1 cellular context compared by ENCODE assay signal in genomic region chr19:12626958-12627357, GRCh38.
TF ChIP-seq lines count a peak whose summit lies in the region.

No MANE protein-coding gene starts in this region.

TF ChIP-seq in SK-N-SH treated with all-trans-retinoic acid at 6 μM for 48 hours, 23 proteins besides CTCF, POLR2A, EP300 and RAD21 (continued from another document):
- TF ChIP-seq PATZ1 (CRISPR knock-in tag; IDR thresholded peaks at IDR 0.05; ENCODE audit: borderline replicate concordance) (no peak), ZNF8 (CRISPR knock-in tag; IDR thresholded peaks at IDR 0.05) (no peak), TCF4 (CRISPR knock-in tag; IDR thresholded peaks at IDR 0.05; ENCODE audit: borderline replicate concordance) (no peak), ZNF70 (CRISPR knock-in tag; IDR thresholded peaks at IDR 0.05) (no peak), ZNF565 (CRISPR knock-in tag; conservative IDR thresholded peaks at IDR 0.05; ENCODE audit: low read depth) (no peak)
